ENCODE assay signal across 8 cellular contexts in genomic region chr14:102304611-102305506, GRCh38. TPM values are rescaled to one million over a fixed set of nuclear protein-coding genes. Genes with fewer than 3 reads are reported as not detected.
DNase-seq lines count a peak whose midpoint lies in the region; ATAC-seq and TF ChIP-seq lines count a peak whose summit lies in the region.

TSS of gene MOK (minus strand) at chr14:102305164. CDS start at chr14:102304968, 196 bp downstream.

- H3K27ac ChIP-seq in PC-9, result peak within 1 kb of the TSS; percentile 20; the same call in 1 of the 2 replicates
- peak within 1 kb of the TSS; percentile 40 to 43 for H3K27ac ChIP-seq in mucosa of rectum (ENCODE audit: low read depth in 2 of 2, low read length in 2 of 2)

- H3K36me3 Mint-ChIP-seq in activated T-cell treated with anti-CD3 and anti-CD28 coated beads, Interleukin-2, amount 50 U/mL, for 4 hours (ENCODE audit: insufficient read depth), result no peaks in the 10 kb centered on the region

- peak within 1 kb of the TSS; percentile 83 for H3K4me2 ChIP-seq in PC-9

- peak within 1 kb of the TSS; percentile 83 for H3K4me3 ChIP-seq in PC-9
- peak within 1 kb of the TSS; percentile 76 to 93 for H3K4me3 ChIP-seq in mucosa of rectum (ENCODE audit: low read length in 2 of 2)

- no peaks in the 10 kb centered on the region for H3K36me3 ChIP-seq in PC-9 (ENCODE audit: low read depth)
- no peaks in the 10 kb centered on the region for H3K36me3 ChIP-seq in mucosa of rectum (ENCODE audit: control insufficient read depth in 2 of 2, insufficient read depth in 2 of 2, low read length in 2 of 2)

- peaks cover 8% of the 10 kb centered on the region for H3K4me1 Mint-ChIP-seq in activated T-cell treated with anti-CD3 and anti-CD28 coated beads, Interleukin-2, amount 50 U/mL, for 4 hours (ENCODE audit: low read depth)

- H3K27me3 ChIP-seq in PC-9 (ENCODE audit: insufficient read depth, low read depth) (no peaks in the 10 kb centered on the region), mucosa of rectum (ENCODE audit: control insufficient read depth in 2 of 2, insufficient read depth in 2 of 2, low read length in 2 of 2) (no peaks in the 10 kb centered on the region)

- H3K79me2 ChIP-seq in PC-9 (ENCODE audit: low read depth), result peaks cover 43% of the 10 kb centered on the region

- no peaks in the 10 kb centered on the region for H3K9me2 ChIP-seq in PC-9 (ENCODE audit: insufficient read depth)

- BruUV-seq in PC-9 (replicated peaks; lab: Mats Ljungman, UMichigan), result no TSS peak

- in situ Hi-C loops in KBM-7 (cut with MboI; ENCODE audit: low pct_unique_long_range_greater_than_20kb, low sequenced_read_pairs), result no loop called here

- intact Hi-C loops in PC-9 (cut with micrococcal nuclease; ENCODE audit: unreplicated experiment), result no loop called here

- H4K20me1 ChIP-seq in PC-9 (ENCODE audit: insufficient read depth), result no peaks in the 10 kb centered on the region

- no peaks in the 10 kb centered on the region for H3K9me3 ChIP-seq in PC-9 (ENCODE audit: insufficient read depth, low read depth)
- H3K9me3 ChIP-seq in mucosa of rectum (ENCODE audit: control insufficient read depth in 2 of 2, low read length in 2 of 2), result no peaks in the 10 kb centered on the region

- peak; percentile 95 for ATAC-seq in GM21737 (IDR thresholded peaks at IDR 0.05; ENCODE audit: unreplicated experiment)
- ATAC-seq in activated T-cell treated with anti-CD3 and anti-CD28 coated beads, Interleukin-2, amount 50 U/mL, for 4 hours, result peak; percentile 97
- ATAC-seq in esophagus mucosa, result peak; percentile 97

- peaks cover 4% of the 10 kb centered on the region for H3K27me3 Mint-ChIP-seq in activated T-cell treated with anti-CD3 and anti-CD28 coated beads, Interleukin-2, amount 50 U/mL, for 4 hours (ENCODE audit: low read depth)

- POLR2A ChIA-PET in PC-9 (lab: Charles Lee; ENCODE audit: unreplicated experiment), result interaction anchor here (0.5 to 0.8 kb wide), 7 partner anchors 9 to 289 kb away, joined by 3 to 8 read pairs (median 5); no protein-coding TSS in a partner anchor

- H3K4me1 ChIP-seq in PC-9 (replicated peaks; ENCODE audit: insufficient read depth) (peaks cover 11% of the 10 kb centered on the region), mucosa of rectum (ENCODE audit: control insufficient read depth in 2 of 2, insufficient read depth in 2 of 2, low read length in 2 of 2) (peaks cover 3 to 6% of the 10 kb centered on the region in 2 donors)

- H2AFZ ChIP-seq in PC-9, result peak within 1 kb of the TSS; percentile 86

- no peaks in the 10 kb centered on the region for H3K9me3 Mint-ChIP-seq in activated T-cell treated with anti-CD3 and anti-CD28 coated beads, Interleukin-2, amount 50 U/mL, for 4 hours

- peak within 1 kb of the TSS; percentile 66 to 68 for H3K9ac ChIP-seq in mucosa of rectum (ENCODE audit: low read depth in 1 of 2, low read length in 2 of 2)

- H3K4me3 Mint-ChIP-seq in activated T-cell treated with anti-CD3 and anti-CD28 coated beads, Interleukin-2, amount 50 U/mL, for 4 hours, result peak within 1 kb of the TSS; percentile 96

- no peak for TF ChIP-seq CTCF in PC-9 (conservative IDR thresholded peaks at IDR 0.05)

- DNase-seq in DMS153 (lab: John Stamatoyannopoulos, UW) (peak; percentile 78), KBM-7 (peak; percentile 98), PC-9 (peak; percentile 94 to 96)
- peak; percentile 97 for DNase-seq in activated T-cell treated with anti-CD3 and anti-CD28 coated beads, Interleukin-2, amount 50 U/mL, for 4 hours
- peak; percentile 92 to 93 for DNase-seq in stimulated activated CD8-positive, alpha-beta memory T cell treated with anti-CD3 and anti-CD28 coated beads, Interleukin-4, amount 100 ng/mL, for 4 hours (ENCODE audit: low read depth in 2 of 2, low spot score in 1 of 2)

- peaks cover 6% of the 10 kb centered on the region; the same call in 1 of the 2 replicates for H3F3A ChIP-seq in PC-9 (ENCODE audit: insufficient read depth, low read depth)

- CTCF ChIA-PET in PC-9 (lab: Charles Lee), result interaction anchor here (0.6 to 0.9 kb wide), 2 partner anchors 9 to 165 kb away, joined by 3 to 11 read pairs; partner anchors contain the start of gene WDR20

RNA-seq across cellular contexts. Expression of gene MOK, which starts in this region (rescaled TPM):
- 72.1 and 74.3 TPM in 2 replicates for total RNA-seq in PC-9 (2021)
- 1 to 10 TPM; 3.2 to 5.5 (median 4.4) TPM for total RNA-seq in activated T-cell treated with anti-CD3 and anti-CD28 coated beads, Interleukin-2, amount 50 U/mL, for 4 hours
- 3.5 TPM for total RNA-seq in esophagus mucosa

Comparison
In these comparisons a context has a peak if more than half of its experiments do, and no peak if none do; other contexts are left out.
1. Peak in every context shown above with its lines: DNase-seq, ATAC-seq, H3K4me3 ChIP-seq and H3K27ac ChIP-seq.
2. RNA of gene MOK (total RNA-seq): 72.1 to 74.3 TPM in PC-9; 3.2 to 5.5 TPM in activated T-cell treated with anti-CD3 and anti-CD28 coated beads, Interleukin-2, amount 50 U/mL, for 4 hours and 3.5 TPM in esophagus mucosa (single experiment); every median in the first group is over 10 times any median in the second.